Comparison of ENCODE assay signal across 12 cellular contexts in genomic region chr10:4265964-4266363, GRCh38.
DNase-seq lines count a peak whose midpoint lies in the region; ATAC-seq and TF ChIP-seq lines count a peak whose summit lies in the region.
"Had no signal": no experiment of that assay in that cellular context is flagged by ENCODE, and none has a peak within 500 bp of the region (broad histone marks: within the 10 kb centered on the region; RNA-seq: fewer than 3 reads in every experiment).

No MANE protein-coding gene starts in this region.

- H3K4me3 Mint-ChIP-seq in activated T-helper 17 cell treated with anti-CD3 and anti-CD28 coated beads, Interleukin-2, amount 50 U/mL, for 72 hours, result no peak overlapping the region

- no peaks in the 10 kb centered on the region for H3K79me2 ChIP-seq in ACC112 (ENCODE audit: control insufficient read depth, insufficient read depth, low read length, unreplicated experiment)
- no peaks in the 10 kb centered on the region for H3K79me2 ChIP-seq in DND-41 (ENCODE audit: insufficient read depth, low read length)

- no peak overlapping the region for H3K9ac ChIP-seq in DND-41 (ENCODE audit: low read depth, low read length)
- H3K9ac ChIP-seq: GM23248 had no signal

- H3K27me3 ChIP-seq in ACC112 (ENCODE audit: insufficient read depth, low read length) (no peaks in the 10 kb centered on the region), DND-41 (ENCODE audit: insufficient read depth, low read length, poor library complexity) (no peaks in the 10 kb centered on the region), sigmoid colon (no peaks in the 10 kb centered on the region), upper lobe of left lung (no peaks in the 10 kb centered on the region)
- H3K27me3 ChIP-seq: BE2C had no signal

- no peak for DNase-seq in DND-41
- DNase-seq in sigmoid colon, result no peak
- DNase-seq in dedifferentiated amniotic fluid mesenchymal stem cell (ENCODE audit: extremely low spot score), result no peak
- DNase-seq in NCI-H446 treated with DMSO at 0.1 percent for 48 hours (lab: John Stamatoyannopoulos, UW), result no peak
- no peak for DNase-seq in upper lobe of left lung
- DNase-seq: BE2C, DMS53, GM23248, H7 had no signal

- TF ChIP-seq CTCF in DND-41 (IDR thresholded peaks at IDR 0.05; ENCODE audit: borderline replicate concordance, extremely low read depth, low read length, poor library complexity, severe bottlenecking), result no peak
- no peak for TF ChIP-seq CTCF in sigmoid colon (IDR thresholded peaks at IDR 0.05)
- TF ChIP-seq CTCF in upper lobe of left lung (IDR thresholded peaks at IDR 0.05), result no peak

- H4K20me1 ChIP-seq in DND-41 (ENCODE audit: insufficient read depth, low read length), result no peaks in the 10 kb centered on the region

- H3K4me3 ChIP-seq in ACC112 (ENCODE audit: low read depth, low read length) (no peak overlapping the region), DND-41 (ENCODE audit: low read depth in 1 of 2, low read length in 2 of 2) (no peak overlapping the region), sigmoid colon (no peak overlapping the region), upper lobe of left lung (no peak overlapping the region)
- H3K4me3 ChIP-seq: GM23248 had no signal

- H3K4me1 ChIP-seq in ACC112 (ENCODE audit: control insufficient read depth, insufficient read depth, low read length, unreplicated experiment), result peaks cover 40% of the 10 kb centered on the region
- no peaks in the 10 kb centered on the region; the same call in 1 of the 2 replicates for H3K4me1 ChIP-seq in DND-41 (ENCODE audit: insufficient read depth, low read length)
- H3K4me1 ChIP-seq in sigmoid colon, result peaks cover 0 to 45% (median 38%) of the 10 kb centered on the region in 4 donors
- H3K4me1 ChIP-seq in upper lobe of left lung, result peaks cover 17 to 51% (median 33%) of the 10 kb centered on the region in 4 donors
- H3K4me1 ChIP-seq: BE2C had no signal

- no peak overlapping the region for H3K4me2 ChIP-seq in DND-41 (ENCODE audit: insufficient read depth, low read length)

- H3K27me3 Mint-ChIP-seq in activated T-helper 17 cell treated with anti-CD3 and anti-CD28 coated beads, Interleukin-2, amount 50 U/mL, for 72 hours, result no peaks in the 10 kb centered on the region

- H2AFZ ChIP-seq in ACC112 (ENCODE audit: low read length, unreplicated experiment) (no peak overlapping the region), DND-41 (ENCODE audit: low read depth, low read length) (peak overlapping the region; percentile 39; the same call in 1 of the 2 replicates)
- H2AFZ ChIP-seq: GM23248 had no signal

- intact Hi-C loops in sigmoid colon (cut with DNase I), result loop anchor here (5.0 to 10.0 kb wide), 2 partner anchors 484 to 781 kb away; no protein-coding TSS in a partner anchor

- no peak overlapping the region for H3K27ac Mint-ChIP-seq in activated T-helper 17 cell treated with anti-CD3 and anti-CD28 coated beads, Interleukin-2, amount 50 U/mL, for 72 hours

- TF ChIP-seq EP300 in sigmoid colon (IDR thresholded peaks at IDR 0.05), result no peak
- no peak for TF ChIP-seq EP300 in upper lobe of left lung (IDR thresholded peaks at IDR 0.05)

- no peaks in the 10 kb centered on the region for H3K36me3 ChIP-seq in ACC112 (ENCODE audit: insufficient read depth, low read length)
- no peaks in the 10 kb centered on the region for H3K36me3 ChIP-seq in DND-41 (ENCODE audit: insufficient read depth, low read length)
- H3K36me3 ChIP-seq in sigmoid colon, result no peaks in the 10 kb centered on the region
- H3K36me3 ChIP-seq in upper lobe of left lung, result no peaks in the 10 kb centered on the region
- H3K36me3 ChIP-seq: BE2C had no signal

- no peaks in the 10 kb centered on the region for H3K36me3 Mint-ChIP-seq in activated T-helper 17 cell treated with anti-CD3 and anti-CD28 coated beads, Interleukin-2, amount 50 U/mL, for 72 hours (ENCODE audit: low read depth)

- TF ChIP-seq POLR2A in sigmoid colon (IDR thresholded peaks at IDR 0.05), result no peak
- no peak for TF ChIP-seq POLR2A in upper lobe of left lung (IDR thresholded peaks at IDR 0.05)

- 61 to 62% methylated on average over 3 of the region's 3 CpGs for WGBS in sigmoid colon, 2 donors
- WGBS in upper lobe of left lung, 2 donors, result 55 to 68% methylated on average over 3 of the region's 3 CpGs

- H3K27ac ChIP-seq in ACC112 (ENCODE audit: low read depth, low read length) (peak overlapping the region; percentile 64), DND-41 (ENCODE audit: low read length) (no peak overlapping the region), sigmoid colon (peak overlapping the region; percentile 4 to 42 (median 6)), upper lobe of left lung (peak overlapping the region in 2 of 4 donors; percentile 11 to 51)
- H3K27ac ChIP-seq: C4-2B, GM23248 had no signal

- H3K9me3 ChIP-seq in DND-41 (ENCODE audit: insufficient read depth, low read length, severe bottlenecking) (no peaks in the 10 kb centered on the region), sigmoid colon (no peaks in the 10 kb centered on the region), upper lobe of left lung (no peaks in the 10 kb centered on the region)
- H3K9me3 ChIP-seq: BE2C had no signal

- H3K4me1 Mint-ChIP-seq in activated T-helper 17 cell treated with anti-CD3 and anti-CD28 coated beads, Interleukin-2, amount 50 U/mL, for 72 hours, result no peaks in the 10 kb centered on the region

- no peak for ATAC-seq in DND-41 (ENCODE audit: insufficient read depth, low read depth)
- ATAC-seq in activated T-helper 17 cell treated with anti-CD3 and anti-CD28 coated beads, Interleukin-2, amount 50 U/mL, for 72 hours (replicated peaks), result peak; percentile 18
- no peak for ATAC-seq in upper lobe of left lung (ENCODE audit: low FRiP score in 2 of 2)

- H3K9me3 Mint-ChIP-seq in activated T-helper 17 cell treated with anti-CD3 and anti-CD28 coated beads, Interleukin-2, amount 50 U/mL, for 72 hours, result no peaks in the 10 kb centered on the region
